In genomic region chr21:41133896-41134522, GRCh38 we compare ENCODE assay signal across 8 cellular contexts. TPM values are rescaled to one million over a fixed set of nuclear protein-coding genes. Genes with fewer than 3 reads are reported as not detected.
DNase-seq lines count a peak whose midpoint lies in the region; ATAC-seq and TF ChIP-seq lines count a peak whose summit lies in the region.

No MANE protein-coding gene starts in this region.

- H3K27ac Mint-ChIP-seq in nephron = no peak overlapping the region
- H3K27ac Mint-ChIP-seq in naive thymus-derived CD8-positive, alpha-beta T cell = no peak overlapping the region

- H3K36me3 Mint-ChIP-seq in nephron (ENCODE audit: low read depth) = no peaks in the 10 kb centered on the region
- no peaks in the 10 kb centered on the region for H3K36me3 Mint-ChIP-seq in naive thymus-derived CD8-positive, alpha-beta T cell

- peak; percentile 7 for TF ChIP-seq CTCF in coronary artery (IDR thresholded peaks at IDR 0.05)
- TF ChIP-seq CTCF in nephron (IDR thresholded peaks at IDR 0.05; ENCODE audit: unreplicated experiment in 3 of 3) = peak; percentile 41 to 63 (median 56)

- no peak overlapping the region for H3K27ac ChIP-seq in coronary artery

- peaks cover 5% of the 10 kb centered on the region for H3K9me3 Mint-ChIP-seq in nephron
- H3K9me3 Mint-ChIP-seq in naive thymus-derived CD8-positive, alpha-beta T cell = peaks cover 2 to 8% (median 5%) of the 10 kb centered on the region in 9 donors

- POLR2A ChIA-PET in naive thymus-derived CD8-positive, alpha-beta T cell (lab: Charles Lee) = no interaction called here

- no peak overlapping the region for H3K4me3 Mint-ChIP-seq in nephron
- no peak overlapping the region for H3K4me3 Mint-ChIP-seq in naive thymus-derived CD8-positive, alpha-beta T cell

- peaks cover 12% of the 10 kb centered on the region for H3K27me3 Mint-ChIP-seq in nephron (ENCODE audit: low read depth)
- peaks cover 2 to 23% (median 8%) of the 10 kb centered on the region in 5 donors for H3K27me3 Mint-ChIP-seq in naive thymus-derived CD8-positive, alpha-beta T cell

- no peak for ATAC-seq in naive thymus-derived CD8-positive, alpha-beta T cell
- ATAC-seq in HG03378 (IDR thresholded peaks at IDR 0.05; ENCODE audit: unreplicated experiment) (no peak), HG03175 (IDR thresholded peaks at IDR 0.05; ENCODE audit: unreplicated experiment) (no peak)

- H3K4me1 Mint-ChIP-seq in nephron = no peaks in the 10 kb centered on the region
- H3K4me1 Mint-ChIP-seq in naive thymus-derived CD8-positive, alpha-beta T cell = no peaks in the 10 kb centered on the region

- H3K4me3 ChIP-seq in coronary artery = no peak overlapping the region

- DNase-seq in NOMO-1 treated with DMSO at 0.1 percent for 48 hours (lab: John Stamatoyannopoulos, UW; ENCODE audit: unreplicated experiment) = peak; percentile 26
- DNase-seq in NOMO-1 treated with dmso at 0.1 percent for 144 hours (lab: John Stamatoyannopoulos, UW; ENCODE audit: unreplicated experiment) = no peak
- peak; percentile 15 for DNase-seq in NCI-H226
- no peak for DNase-seq in coronary artery (ENCODE audit: low spot score)
- no peak for DNase-seq in naive thymus-derived CD8-positive, alpha-beta T cell

RNA-seq across cellular contexts. Expression of gene BACE2, which starts 34.0 kb away (rescaled TPM):
- 1 to 10 TPM; 1.4 to 2.0 TPM for total RNA-seq in naive thymus-derived CD8-positive, alpha-beta T cell
- 1 to 10 TPM in 1 of 3 donors, under 1 TPM in 1, not detected in 1; 0.27 to 2.9 TPM for polyA plus RNA-seq in naive thymus-derived CD8-positive, alpha-beta T cell

Comparison
In these comparisons a context has a peak if more than half of its experiments do, and no peak if none do; other contexts are left out.
1. DNase-seq: peak in NOMO-1 treated with DMSO at 0.1 percent for 48 hours (single experiment) and NCI-H226 (single experiment); none in NOMO-1 treated with dmso at 0.1 percent for 144 hours (single experiment), coronary artery (single experiment) and naive thymus-derived CD8-positive, alpha-beta T cell (0 of 10).